ENCODE assay signal across 27 cellular contexts in genomic region chr22:17764036-17764435, GRCh38. TPM values are rescaled to one million over a fixed set of nuclear protein-coding genes. Genes with fewer than 3 reads are reported as not detected.
DNase-seq lines count a peak whose midpoint lies in the region; ATAC-seq and TF ChIP-seq lines count a peak whose summit lies in the region.
"Had no signal": no experiment of that assay in that cellular context is flagged by ENCODE, and none has a peak within 500 bp of the region (broad histone marks: within the 10 kb centered on the region; RNA-seq: fewer than 3 reads in every experiment).

No MANE protein-coding gene starts in this region.

- H3F3A ChIP-seq in PC-9 (ENCODE audit: insufficient read depth, low read depth) = no peaks in the 10 kb centered on the region

- 80 to 87% (median 83%) methylated on average over 5 of the region's 5 CpGs for WGBS in adrenal gland, 4 donors

- H3K79me2 ChIP-seq in PC-9 (ENCODE audit: low read depth) = peaks cover 19% of the 10 kb centered on the region

- CTCF ChIA-PET in CD8-positive, alpha-beta memory T cell (lab: Charles Lee) = no interaction called here
- CTCF ChIA-PET in Panc1 (lab: Charles Lee) (no interaction called here), PC-9 (lab: Charles Lee) (no interaction called here)

- H3K4me1 ChIP-seq in CD8-positive, alpha-beta memory T cell (ENCODE audit: insufficient read depth, low read length) = peaks cover 14% of the 10 kb centered on the region
- H3K4me1 ChIP-seq in Panc1 (ENCODE audit: control insufficient read depth, insufficient read depth, low read length) = peaks cover 5% of the 10 kb centered on the region; the same call in 1 of the 2 replicates
- no peaks in the 10 kb centered on the region for H3K4me1 ChIP-seq in PC-9 (replicated peaks; ENCODE audit: insufficient read depth)
- no peaks in the 10 kb centered on the region for H3K4me1 ChIP-seq in adrenal gland (replicated peaks in 1 of 2)
- H3K4me1 ChIP-seq in tibial artery = no peaks in the 10 kb centered on the region

- no peaks in the 10 kb centered on the region for H3K9me2 ChIP-seq in PC-9 (ENCODE audit: insufficient read depth)

- TF ChIP-seq POLR2A in adrenal gland (IDR thresholded peaks at IDR 0.05) = no peak

- peaks cover 33 to 49% (median 48%) of the 10 kb centered on the region in 3 donors for H3K4me1 Mint-ChIP-seq in CD8-positive, alpha-beta memory T cell

- in situ Hi-C loops in Panc1 (cut with HindIII; ENCODE audit: low pct_unique_long_range_greater_than_20kb, low sequenced_read_pairs) = no loop called here

- TF ChIP-seq CTCF in Panc1 (IDR thresholded peaks at IDR 0.05) (no peak), PC-9 (conservative IDR thresholded peaks at IDR 0.05) (no peak), adrenal gland (IDR thresholded peaks at IDR 0.05) (no peak), tibial artery (IDR thresholded peaks at IDR 0.05) (no peak)

- H3K27me3 Mint-ChIP-seq in CD8-positive, alpha-beta memory T cell = no peaks in the 10 kb centered on the region
- H3K27me3 Mint-ChIP-seq: activated naive CD8-positive, alpha-beta T cell had no signal

- H3K36me3 Mint-ChIP-seq in CD8-positive, alpha-beta memory T cell = peaks cover 0 to 2% (median 0%) of the 10 kb centered on the region in 3 donors
- H3K36me3 Mint-ChIP-seq: activated naive CD8-positive, alpha-beta T cell; mesothelial cell of epicardium had no signal

- no peak overlapping the region for H3K4me2 ChIP-seq in PC-9
- H3K4me2 ChIP-seq: smooth muscle cell had no signal

- H4K20me1 ChIP-seq in PC-9 (ENCODE audit: insufficient read depth) = peaks cover 7% of the 10 kb centered on the region

- ATAC-seq in Panc1 = peak; percentile 25; the same call in 1 of the 2 replicates
- ATAC-seq: gastroesophageal sphincter, Right ventricle myocardium inferior had no signal

- BruUV-seq in Panc1 (replicated peaks; lab: Mats Ljungman, UMichigan) (no TSS peak), PC-9 (replicated peaks; lab: Mats Ljungman, UMichigan) (no TSS peak)

- no peaks in the 10 kb centered on the region for H3K9me3 Mint-ChIP-seq in CD8-positive, alpha-beta memory T cell
- H3K9me3 Mint-ChIP-seq: mesothelial cell of epicardium, nephron had no signal

- no peak overlapping the region for H3K4me3 ChIP-seq in CD8-positive, alpha-beta memory T cell (ENCODE audit: low read length)
- H3K4me3 ChIP-seq in Panc1 (ENCODE audit: low read depth in 2 of 2, low read length in 2 of 2) (no peak overlapping the region), PC-9 (no peak overlapping the region), adrenal gland (no peak overlapping the region), tibial artery (no peak overlapping the region)
- H3K4me3 ChIP-seq: cardiac muscle cell, gastroesophageal sphincter, left ventricle myocardium inferior, ovary, smooth muscle cell had no signal

- H3K27ac Mint-ChIP-seq in CD8-positive, alpha-beta memory T cell = peak overlapping the region in 7 of 8 donors; percentile 8 to 80 (median 64)
- H3K27ac Mint-ChIP-seq: activated naive CD8-positive, alpha-beta T cell; mesothelial cell of epicardium; nephron had no signal

- H3K27ac ChIP-seq in CD8-positive, alpha-beta memory T cell (ENCODE audit: low read depth, low read length) = no peak overlapping the region
- H3K27ac ChIP-seq in Panc1 (ENCODE audit: low read length) = no peak overlapping the region
- H3K27ac ChIP-seq in PC-9 = no peak overlapping the region
- H3K27ac ChIP-seq in adrenal gland = no peak overlapping the region
- no peak overlapping the region for H3K27ac ChIP-seq in tibial artery
- H3K27ac ChIP-seq: cardiac muscle cell, gastroesophageal sphincter, left ventricle myocardium inferior, ovary, VCaP had no signal

- no peaks in the 10 kb centered on the region for H3K36me3 ChIP-seq in CD8-positive, alpha-beta memory T cell (ENCODE audit: insufficient read depth, low read length)
- no peaks in the 10 kb centered on the region for H3K36me3 ChIP-seq in Panc1 (ENCODE audit: control insufficient read depth, insufficient read depth, low read length)
- H3K36me3 ChIP-seq in PC-9 (ENCODE audit: low read depth) = no peaks in the 10 kb centered on the region
- no peaks in the 10 kb centered on the region for H3K36me3 ChIP-seq in adrenal gland (replicated peaks in 1 of 2)
- H3K36me3 ChIP-seq in tibial artery = no peaks in the 10 kb centered on the region
- H3K36me3 ChIP-seq: cardiac muscle cell, gastroesophageal sphincter, left ventricle myocardium inferior, ovary had no signal

- intact Hi-C loops in Panc1 (cut with micrococcal nuclease; ENCODE audit: unreplicated experiment) (no loop called here), PC-9 (cut with micrococcal nuclease; ENCODE audit: unreplicated experiment) (no loop called here), adrenal gland (cut with DNase I) (loop anchor here in 1 of 2 donors (10.0 kb wide), 1 partner anchor 111 kb away; no protein-coding TSS in a partner anchor), tibial artery (cut with DNase I; ENCODE audit: low total_unique reads) (no loop called here)

- no peak for DNase-seq in CD8-positive, alpha-beta memory T cell
- DNase-seq in Panc1 (ENCODE audit: low read depth, low spot score) (no peak), left kidney (ENCODE audit: low read depth, low spot score) (peak; percentile 31), pons (ENCODE audit: low spot score) (peak; percentile 64), PC-9 (no peak), adrenal gland (no peak), NCI-H510A treated with DMSO at 0.1 percent for 48 hours (lab: John Stamatoyannopoulos, UW) (no peak), tibial artery (no peak)
- DNase-seq: activated CD4-positive, alpha-beta T cell treated with anti-CD3 and anti-CD28 coated beads for 4 hours; activated T-cell treated with anti-CD3 and anti-CD28 coated beads for 4 hours; aorta; DMS 273 treated with DMSO at 0.1 percent for 48 hours; hippocampal formation; KG1; left ventricle myocardium inferior; NCI-H1436 treated with DMSO at 0.1 percent for 48 hours; NCI-H446; ovary; stimulated activated CD4-positive, alpha-beta T cell treated with anti-CD3 and anti-CD28 coated beads, Interleukin-2, amount 100 ng/mL, for 24 hours had no signal

- H3K9me3 ChIP-seq in CD8-positive, alpha-beta memory T cell (ENCODE audit: low read length) = no peaks in the 10 kb centered on the region
- H3K9me3 ChIP-seq in Panc1 (ENCODE audit: control insufficient read depth, insufficient read depth, low read depth, low read length) (no peaks in the 10 kb centered on the region), PC-9 (ENCODE audit: insufficient read depth, low read depth) (no peaks in the 10 kb centered on the region), adrenal gland (replicated peaks in 1 of 3) (no peaks in the 10 kb centered on the region), tibial artery (no peaks in the 10 kb centered on the region)
- H3K9me3 ChIP-seq: gastroesophageal sphincter, left ventricle myocardium inferior, ovary had no signal

- POLR2A ChIA-PET in CD8-positive, alpha-beta memory T cell (lab: Charles Lee) = no interaction called here
- POLR2A ChIA-PET in Panc1 (lab: Charles Lee) = no interaction called here
- POLR2A ChIA-PET in PC-9 (lab: Charles Lee; ENCODE audit: unreplicated experiment) = no interaction called here

- no peaks in the 10 kb centered on the region for H3K27me3 ChIP-seq in CD8-positive, alpha-beta memory T cell (ENCODE audit: insufficient read depth, low read length, poor library complexity, severe bottlenecking)
- H3K27me3 ChIP-seq in Panc1 (ENCODE audit: control insufficient read depth, insufficient read depth, low read length) = no peaks in the 10 kb centered on the region
- no peaks in the 10 kb centered on the region for H3K27me3 ChIP-seq in PC-9 (ENCODE audit: insufficient read depth, low read depth)
- H3K27me3 ChIP-seq in adrenal gland = no peaks in the 10 kb centered on the region
- no peaks in the 10 kb centered on the region for H3K27me3 ChIP-seq in tibial artery
- H3K27me3 ChIP-seq: cardiac muscle cell, gastroesophageal sphincter, ovary had no signal

- no peak overlapping the region for H2AFZ ChIP-seq in PC-9

- H3K4me3 Mint-ChIP-seq in CD8-positive, alpha-beta memory T cell = no peak overlapping the region
- H3K4me3 Mint-ChIP-seq: activated naive CD8-positive, alpha-beta T cell; mesothelial cell of epicardium; nephron had no signal

RNA-seq across cellular contexts. Expression of gene BID, which starts 10.2 kb away (rescaled TPM):
- 10 to 100 TPM; 11.5 to 14.1 TPM for total RNA-seq in CD8-positive, alpha-beta memory T cell
- polyA plus RNA-seq in CD8-positive, alpha-beta memory T cell = 72.5 TPM
- total RNA-seq in Panc1 (2021; ENCODE audit: unreplicated experiment) = 66.7 TPM
- polyA plus RNA-seq in Panc1 (2012; ENCODE audit: insufficient read length) = 92.6 TPM
- 44.4 and 59.0 TPM in 2 replicates for total RNA-seq in PC-9 (2021)
- total RNA-seq in adrenal gland = 10 to 100 TPM in 7 of 8 donors, 1 to 10 TPM in 1; 7.3 to 26.6 (median 15.0) TPM
- polyA plus RNA-seq in adrenal gland = 1 to 10 TPM; 3.8 to 7.3 (median 6.2) TPM

Comparison
In these comparisons a context has a peak if more than half of its experiments do, and no peak if none do; other contexts are left out.
1. DNase-seq: peak in left kidney (single experiment) and pons (single experiment); none in CD8-positive, alpha-beta memory T cell (0 of 5), Panc1 (single experiment), PC-9 (0 of 2), adrenal gland (0 of 7), NCI-H510A treated with DMSO at 0.1 percent for 48 hours (single experiment) and tibial artery (0 of 2).